Comparison of ENCODE assay signal across 1 cellular context in genomic region chr10:126058104-126058503, GRCh38.
TF ChIP-seq lines count a peak whose summit lies in the region.

No MANE protein-coding gene starts in this region.

TF ChIP-seq in H1, 55 proteins besides CTCF, POLR2A, EP300 and RAD21:
- TF ChIP-seq SAP30 (IDR thresholded peaks at IDR 0.05; ENCODE audit: insufficient read depth, insufficient replicate concordance, low read length) = no peak
- no peak for TF ChIP-seq EZH2 (IDR thresholded peaks at IDR 0.05; ENCODE audit: low read depth, low read length, severe bottlenecking)
TF ChIP-seq in H1: peak in this region for 0.
